Comparison of ENCODE assay signal across 15 cellular contexts in genomic region chr10:70567603-70568002, GRCh38.
"Had no signal": no experiment of that assay in that cellular context is flagged by ENCODE, and none has a peak within 500 bp of the region (broad histone marks: within the 10 kb centered on the region; RNA-seq: fewer than 3 reads in every experiment).

No MANE protein-coding gene starts in this region.

- H3K27me3 Mint-ChIP-seq: activated T-cell treated with anti-CD3 and anti-CD28 coated beads, Interleukin-2, amount 50 U/mL, for 24 hours; stimulated activated memory B cell treated with anti-CD40 and anti-IgM and Interleukin-4, amounts not matched to agents 10 μg/mL and 1 μg/mL and 100 μg/mL, for 72 hours had no signal

- H3K27me3 ChIP-seq: transverse colon had no signal

- H3K27ac ChIP-seq: coronary artery, transverse colon had no signal

- H3K4me3 ChIP-seq: coronary artery, transverse colon had no signal

- DNase-seq: activated CD4-positive, alpha-beta T cell treated with anti-CD3 and anti-CD28 coated beads, Interleukin-2, amount 10 ng/mL, durations not matched to agents 7 days and 5 days; activated CD4-positive, CD25-positive, alpha-beta regulatory T cell; activated gamma-delta T cell; activated T-cell treated with anti-CD3 and anti-CD28 coated beads, Interleukin-2, amount 50 U/mL, for 24 hours; effector CD4-positive, alpha-beta T cell; foreskin melanocyte; head of caudate nucleus; natural killer cell; substantia nigra; transverse colon had no signal

- H3K9me3 ChIP-seq: transverse colon had no signal

- H3K9me3 Mint-ChIP-seq: activated CD4-positive, alpha-beta T cell treated with anti-CD3 and anti-CD28 coated beads, Interleukin-2, amount 10 ng/mL, durations not matched to agents 7 days and 5 days; activated T-cell treated with anti-CD3 and anti-CD28 coated beads, Interleukin-2, amount 50 U/mL, for 24 hours; natural killer cell; stimulated activated memory B cell treated with anti-CD40 and anti-IgM and Interleukin-4, amounts not matched to agents 10 μg/mL and 1 μg/mL and 100 μg/mL, for 72 hours had no signal

- H3K4me3 Mint-ChIP-seq: activated CD4-positive, alpha-beta T cell treated with anti-CD3 and anti-CD28 coated beads, Interleukin-2, amount 10 ng/mL, durations not matched to agents 7 days and 5 days; activated T-cell treated with anti-CD3 and anti-CD28 coated beads, Interleukin-2, amount 50 U/mL, for 24 hours; natural killer cell; stimulated activated memory B cell treated with anti-CD40 and anti-IgM and Interleukin-4, amounts not matched to agents 10 μg/mL and 1 μg/mL and 100 μg/mL, for 72 hours had no signal

- FAIRE-seq: astrocyte had no signal

- H3K27ac Mint-ChIP-seq: activated CD4-positive, alpha-beta T cell treated with anti-CD3 and anti-CD28 coated beads, Interleukin-2, amount 10 ng/mL, durations not matched to agents 7 days and 5 days; activated T-cell treated with anti-CD3 and anti-CD28 coated beads, Interleukin-2, amount 50 U/mL, for 24 hours; natural killer cell; stimulated activated memory B cell treated with anti-CD40 and anti-IgM and Interleukin-4, amounts not matched to agents 10 μg/mL and 1 μg/mL and 100 μg/mL, for 72 hours had no signal

- H3K36me3 Mint-ChIP-seq: natural killer cell; stimulated activated memory B cell treated with anti-CD40 and anti-IgM and Interleukin-4, amounts not matched to agents 10 μg/mL and 1 μg/mL and 100 μg/mL, for 72 hours had no signal

- H3K36me3 ChIP-seq: transverse colon had no signal

- ATAC-seq: left lobe of liver; natural killer cell; right cardiac atrium; stimulated activated memory B cell treated with anti-CD40 and anti-IgM and Interleukin-4, amounts not matched to agents 10 μg/mL and 1 μg/mL and 100 μg/mL, for 72 hours had no signal

- H3K4me1 ChIP-seq: transverse colon had no signal
